In genomic region chr1:23980006-23980724, GRCh38 we compare ENCODE assay signal across 1 cellular context.
TF ChIP-seq lines count a peak whose summit lies in the region.

Gene SRSF10 (minus strand): TSS chr1:23980327. CDS start chr1:23980255, 72 bp downstream.

TF ChIP-seq in HepG2, 621 proteins besides CTCF, POLR2A, EP300 and RAD21 (continued from another document and continues in another):
- TF ChIP-seq ZNF18 (CRISPR knock-in tag; IDR thresholded peaks at IDR 0.05; ENCODE audit: insufficient replicate concordance) (peak; percentile 70), FOXK1 (CRISPR knock-in tag; IDR thresholded peaks at IDR 0.05; ENCODE audit: borderline replicate concordance, low read depth) (no peak), SMC3 (IDR thresholded peaks at IDR 0.05; ENCODE audit: low read length) (no peak), CREBL2 (CRISPR knock-in tag; IDR thresholded peaks at IDR 0.05; ENCODE audit: borderline replicate concordance) (peak; percentile 71; the same call in 1 of the 2 replicates), ZNF782 (CRISPR knock-in tag; IDR thresholded peaks at IDR 0.05; ENCODE audit: borderline replicate concordance) (peak; percentile 98), ZNF280D (CRISPR knock-in tag; IDR thresholded peaks at IDR 0.05) (peak; percentile 60; the same call in 1 of the 2 replicates), ZNF317 (CRISPR knock-in tag; IDR thresholded peaks at IDR 0.05) (peak; percentile 84), ZNF101 (CRISPR knock-in tag; IDR thresholded peaks at IDR 0.05; ENCODE audit: borderline replicate concordance, low read depth) (peak; percentile 51; the same call in 1 of the 2 replicates), PRPF4 (IDR thresholded peaks at IDR 0.05; ENCODE audit: low read depth, low read length, poor library complexity, severe bottlenecking) (no peak), TAF15 (IDR thresholded peaks at IDR 0.05; ENCODE audit: low read depth, low read length, poor library complexity, severe bottlenecking) (no peak), ARID3A (IDR thresholded peaks at IDR 0.05; ENCODE audit: low read depth, low read length) (no peak), ZNF792 (CRISPR knock-in tag; IDR thresholded peaks at IDR 0.05) (peak; percentile 84), KLF16 (CRISPR knock-in tag; IDR thresholded peaks at IDR 0.05) (peak in 1 of 2 experiments; percentile 92; a peak in 2 of 4 replicates), HHEX (CRISPR knock-in tag; IDR thresholded peaks at IDR 0.05) (no peak), SRF (IDR thresholded peaks at IDR 0.05; ENCODE audit: low read depth, low read length) (no peak), ZNF530 (CRISPR knock-in tag; IDR thresholded peaks at IDR 0.05; ENCODE audit: low read depth) (no peak; the same call in 1 of the 2 replicates), ZNF737 (CRISPR knock-in tag; IDR thresholded peaks at IDR 0.05; ENCODE audit: borderline replicate concordance) (no peak), JUN (CRISPR knock-in tag; IDR thresholded peaks at IDR 0.05) (peak; percentile 31; the same call in 1 of the 2 replicates), JARID2 (CRISPR knock-in tag; IDR thresholded peaks at IDR 0.05; ENCODE audit: insufficient replicate concordance) (no peak), NFKBIZ (CRISPR knock-in tag; IDR thresholded peaks at IDR 0.05) (peak; percentile 47; the same call in 1 of the 2 replicates), DNMT3B (CRISPR knock-in tag; conservative IDR thresholded peaks at IDR 0.05) (peak; percentile 89), ZSCAN25 (CRISPR knock-in tag; IDR thresholded peaks at IDR 0.05) (peak; percentile 72; the same call in 1 of the 2 replicates), IKZF5 (CRISPR knock-in tag; IDR thresholded peaks at IDR 0.05) (peak; percentile 73; the same call in 1 of the 2 replicates), MXD1 (CRISPR knock-in tag; IDR thresholded peaks at IDR 0.05) (peak; percentile 85), ZNF816 (CRISPR knock-in tag; IDR thresholded peaks at IDR 0.05; ENCODE audit: borderline replicate concordance) (peak; percentile 53; the same call in 1 of the 2 replicates), KMT2A (CRISPR knock-in tag; IDR thresholded peaks at IDR 0.05) (peak; percentile 94), ZNF557 (CRISPR knock-in tag; IDR thresholded peaks at IDR 0.05) (peak; percentile 65; the same call in 1 of the 2 replicates), MEF2D (CRISPR knock-in tag; IDR thresholded peaks at IDR 0.05) (peak; percentile 66; the same call in 1 of the 2 replicates), ZNF331 (CRISPR knock-in tag; IDR thresholded peaks at IDR 0.05) (peak; percentile 77; the same call in 1 of the 2 replicates), HNRNPLL (IDR thresholded peaks at IDR 0.05; ENCODE audit: low read depth, low read length, poor library complexity, severe bottlenecking) (peak; percentile 94), E2F2 (CRISPR knock-in tag; IDR thresholded peaks at IDR 0.05; ENCODE audit: borderline replicate concordance) (peak; percentile 24; the same call in 1 of the 2 replicates), THAP8 (CRISPR knock-in tag; IDR thresholded peaks at IDR 0.05; ENCODE audit: borderline replicate concordance) (no peak), ZNF143 (CRISPR knock-in tag; IDR thresholded peaks at IDR 0.05) (peak; percentile 19; the same call in 1 of the 2 replicates), ZMAT5 (CRISPR knock-in tag; IDR thresholded peaks at IDR 0.05; ENCODE audit: borderline replicate concordance, low read depth) (no peak), PHB2 (IDR thresholded peaks at IDR 0.05; ENCODE audit: partially characterized antibody) (no peak), MIXL1 (CRISPR knock-in tag; IDR thresholded peaks at IDR 0.05) (no peak), KDM4B (CRISPR knock-in tag; IDR thresholded peaks at IDR 0.05) (0 out of 2 replicates have a peak, but pooled peaks have one; percentile 54), ZNF761 (CRISPR knock-in tag; conservative IDR thresholded peaks at IDR 0.05) (0 out of 2 replicates have a peak, but pooled peaks have one; percentile 77), TCF7L2 (IDR thresholded peaks at IDR 0.05; ENCODE audit: low read depth, low read length) (no peak), ZBED4 (CRISPR knock-in tag; IDR thresholded peaks at IDR 0.05; ENCODE audit: borderline replicate concordance) (no peak; the same call in 1 of the 2 replicates), BRD4 (CRISPR knock-in tag; IDR thresholded peaks at IDR 0.05) (peak; percentile 90), HMGA1 (CRISPR knock-in tag; conservative IDR thresholded peaks at IDR 0.05) (no peak), E2F5 (CRISPR knock-in tag; conservative IDR thresholded peaks at IDR 0.05) (no peak; the same call in none of the 2 replicates)
